In genomic region chr1:11842154-11843041, GRCh38 we compare ENCODE assay signal across 12 cellular contexts. TPM values are rescaled to one million over a fixed set of nuclear protein-coding genes. Genes with fewer than 3 reads are reported as not detected.
DNase-seq lines count a peak whose midpoint lies in the region; ATAC-seq and TF ChIP-seq lines count a peak whose summit lies in the region.
"Had no signal": no experiment of that assay in that cellular context is flagged by ENCODE, and none has a peak within 500 bp of the region (broad histone marks: within the 10 kb centered on the region; RNA-seq: fewer than 3 reads in every experiment).

No MANE protein-coding gene starts in this region.

- H3K4me1 ChIP-seq in BE2C (peaks cover 35% of the 10 kb centered on the region), hepatocyte (ENCODE audit: insufficient read depth) (peaks cover 13% of the 10 kb centered on the region), prostate gland (replicated peaks) (no peaks in the 10 kb centered on the region)
- no peaks in the 10 kb centered on the region for H3K4me1 ChIP-seq in effector memory CD4-positive, alpha-beta T cell (ENCODE audit: control insufficient read depth, insufficient read depth, low read length, poor library complexity, severe bottlenecking)

- H3K4me3 ChIP-seq in BE2C (ENCODE audit: low read depth, low read length) (no peak overlapping the region), hepatocyte (no peak overlapping the region), prostate gland (no peak overlapping the region)
- H3K4me3 ChIP-seq in effector memory CD4-positive, alpha-beta T cell (ENCODE audit: insufficient read depth, low read depth, low read length, poor library complexity, severe bottlenecking): no peak overlapping the region

- no peak overlapping the region for H3K4me2 ChIP-seq in hepatocyte

- H3K9me3 ChIP-seq in BE2C: no peaks in the 10 kb centered on the region
- H3K9me3 ChIP-seq in hepatocyte (ENCODE audit: low read depth): no peaks in the 10 kb centered on the region
- no peaks in the 10 kb centered on the region for H3K9me3 ChIP-seq in effector memory CD4-positive, alpha-beta T cell (ENCODE audit: control insufficient read depth, low read length)
- no peaks in the 10 kb centered on the region for H3K9me3 ChIP-seq in prostate gland

- H3K27ac ChIP-seq in hepatocyte (no peak overlapping the region), prostate gland (no peak overlapping the region)
- no peak overlapping the region for H3K27ac ChIP-seq in effector memory CD4-positive, alpha-beta T cell (ENCODE audit: insufficient read depth, low read length, poor library complexity, severe bottlenecking)

- no peaks in the 10 kb centered on the region for H3K79me2 ChIP-seq in hepatocyte

- peaks cover 17% of the 10 kb centered on the region for H3K36me3 ChIP-seq in BE2C
- H3K36me3 ChIP-seq in hepatocyte (replicated peaks; ENCODE audit: insufficient read depth, low read depth): no peaks in the 10 kb centered on the region
- peaks cover 31% of the 10 kb centered on the region for H3K36me3 ChIP-seq in effector memory CD4-positive, alpha-beta T cell (ENCODE audit: control insufficient read depth, insufficient read depth, low read length)
- peaks cover 12 to 28% of the 10 kb centered on the region in 2 donors for H3K36me3 ChIP-seq in prostate gland

- no peak for TF ChIP-seq POLR2A in prostate gland (IDR thresholded peaks at IDR 0.05)

- TF ChIP-seq CTCF in BE2C (IDR thresholded peaks at IDR 0.05; ENCODE audit: low read depth, low read length) (no peak), hepatocyte (IDR thresholded peaks at IDR 0.05; ENCODE audit: poor library complexity) (no peak), prostate gland (IDR thresholded peaks at IDR 0.05) (no peak)

- peaks cover 4% of the 10 kb centered on the region for H4K20me1 ChIP-seq in hepatocyte (ENCODE audit: insufficient read depth, poor library complexity, severe bottlenecking)

- ATAC-seq in HG02759 (IDR thresholded peaks at IDR 0.05; ENCODE audit: unreplicated experiment) (peak; percentile 49), SK-N-SH treated with all-trans-retinoic acid at 6 μM for 48 hours (no peak), HG03139 (IDR thresholded peaks at IDR 0.05; ENCODE audit: unreplicated experiment) (no peak), GM18907 (IDR thresholded peaks at IDR 0.05; ENCODE audit: unreplicated experiment) (no peak)
- ATAC-seq: stimulated activated naive CD8-positive, alpha-beta T cell treated with anti-CD3 and anti-CD28 coated beads, Interleukin-15, amount 100 ng/mL, for 72 hours had no signal

- intact Hi-C loops in prostate gland (cut with DNase I): loop anchor here (5.0 kb wide), 1 partner anchor 125 kb away; no protein-coding TSS in a partner anchor

- DNase-seq in BE2C (peak; percentile 82), hepatocyte (ENCODE audit: low spot score) (peak; percentile 41), prostate gland (ENCODE audit: low spot score) (no peak)
- DNase-seq in effector memory CD4-positive, alpha-beta T cell: no peak
- DNase-seq: MM.1S; stimulated activated naive CD8-positive, alpha-beta T cell treated with anti-CD3 and anti-CD28 coated beads, Interleukin-15, amount 100 ng/mL, for 72 hours had no signal

- no peak overlapping the region for H2AFZ ChIP-seq in hepatocyte

- H3K9me2 ChIP-seq in hepatocyte (replicated peaks; ENCODE audit: insufficient read depth): no peaks in the 10 kb centered on the region

- H3K27me3 ChIP-seq in BE2C (no peaks in the 10 kb centered on the region), hepatocyte (no peaks in the 10 kb centered on the region), prostate gland (replicated peaks; ENCODE audit: insufficient read depth) (no peaks in the 10 kb centered on the region)
- H3K27me3 ChIP-seq in effector memory CD4-positive, alpha-beta T cell (replicated peaks; ENCODE audit: control insufficient read depth, insufficient read depth, low read length, poor library complexity, severe bottlenecking): no peaks in the 10 kb centered on the region

- 65% methylated on average over 19 of the region's 19 CpGs for WGBS in hepatocyte (ENCODE audit: low lambda C conversion rate, missing lambda C conversion rate)
- WGBS in prostate gland: 63% methylated on average over 19 of the region's 19 CpGs

TF ChIP-seq in SK-N-SH treated with all-trans-retinoic acid at 6 μM for 48 hours, 23 proteins besides CTCF, POLR2A, EP300 and RAD21:
- TF ChIP-seq RARB (CRISPR knock-in tag; IDR thresholded peaks at IDR 0.05): no peak
- peak; percentile 55; the same call in 1 of the 2 replicates for TF ChIP-seq TCF4 (CRISPR knock-in tag; IDR thresholded peaks at IDR 0.05; ENCODE audit: borderline replicate concordance)

RNA-seq across cellular contexts. Expression of gene NPPA, which starts 5.2 kb away (rescaled TPM):
- 33.1 TPM for polyA plus RNA-seq in BE2C (2012; ENCODE audit: insufficient read depth, insufficient read length, low read depth)
- not detected in 2 replicates for total RNA-seq in hepatocyte
- polyA plus RNA-seq in hepatocyte: 0.22 and 1.1 TPM in 2 replicates
- 1 to 10 TPM in 1 of 2 donors, not detected in 1; 1.3 TPM for total RNA-seq in prostate gland
- total RNA-seq: activated T-helper 2 cell treated with anti-CD3 and anti-CD28 coated beads, Interferon-gamma antibody, Interleukin-2, Interleukin-4, amounts not matched to agents 10 μg/mL and 5 μg/mL and 100 μg/mL, durations not matched to agents 14 hours and 24 hours and 36 hours; kidney epithelial cell had no signal

RNA-seq across cellular contexts. Expression of gene NPPB, which starts 16.3 kb away (rescaled TPM):
- polyA plus RNA-seq in BE2C (2012; ENCODE audit: insufficient read depth, insufficient read length, low read depth): 6.5 TPM
- total RNA-seq in hepatocyte: 1.6 and 3.9 TPM in 2 replicates
- 4.3 and 6.7 TPM in 2 replicates for polyA plus RNA-seq in hepatocyte
- total RNA-seq in prostate gland: not detected
- total RNA-seq: activated T-helper 2 cell treated with anti-CD3 and anti-CD28 coated beads, Interferon-gamma antibody, Interleukin-2, Interleukin-4, amounts not matched to agents 10 μg/mL and 5 μg/mL and 100 μg/mL, durations not matched to agents 14 hours and 24 hours and 36 hours had no signal

RNA-seq across cellular contexts. Expression of gene CLCN6, which starts 36.4 kb away (rescaled TPM):
- polyA plus RNA-seq in BE2C (2012; ENCODE audit: insufficient read depth, insufficient read length, low read depth): 10.9 TPM
- total RNA-seq in hepatocyte: 14.1 and 15.3 TPM in 2 replicates
- polyA plus RNA-seq in hepatocyte: 23.6 and 34.2 TPM in 2 replicates
- 10 to 100 TPM; 13.4 to 45.0 TPM for total RNA-seq in prostate gland

RNA-seq across cellular contexts. Expression of gene MTHFR, which starts 36.6 kb away (rescaled TPM):
- 12.7 TPM for polyA plus RNA-seq in BE2C (2012; ENCODE audit: insufficient read depth, insufficient read length, low read depth)
- total RNA-seq in hepatocyte (29.3 and 31.0 TPM in 2 replicates), prostate gland (10 to 100 TPM; 27.6 to 75.0 TPM)
- 17.6 and 25.7 TPM in 2 replicates for polyA plus RNA-seq in hepatocyte

Comparison
In these comparisons a context has a peak if more than half of its experiments do, and no peak if none do; other contexts are left out.
1. DNase-seq: peak in BE2C (single experiment) and hepatocyte (single experiment); none in effector memory CD4-positive, alpha-beta T cell (0 of 3) and prostate gland (single experiment).